Comparison of ENCODE assay signal across 28 cellular contexts in genomic region chr4:30821275-30821674, GRCh38.
"Had no signal": no experiment of that assay in that cellular context is flagged by ENCODE, and none has a peak within 500 bp of the region (broad histone marks: within the 10 kb centered on the region; RNA-seq: fewer than 3 reads in every experiment).

No MANE protein-coding gene starts in this region.

- FAIRE-seq: small intestine had no signal

- H3K9me3 ChIP-seq: body of pancreas, left lung, lower lobe of right lung, mucosa of descending colon, ovary, sigmoid colon, stomach, tibial artery, upper lobe of right lung had no signal

- H3K27ac ChIP-seq: body of pancreas, left lung, lower lobe of right lung, ovary, stomach, tibial artery, upper lobe of right lung had no signal

- DNase-seq: activated CD4-positive, alpha-beta memory T cell treated with anti-CD3 and anti-CD28 coated beads, Interleukin-2, amount 10 ng/mL, durations not matched to agents 7 days and 5 days; activated CD4-positive, alpha-beta T cell treated with anti-CD3 and anti-CD28 coated beads for 1 hour; activated CD4-positive, alpha-beta T cell treated with anti-CD3 and anti-CD28 coated beads, Interleukin-2, amount 10 ng/mL, durations not matched to agents 7 days and 5 days; activated CD8-positive, alpha-beta memory T cell treated with anti-CD3 and anti-CD28 coated beads, Interleukin-2, amount 50 U/mL, for 48 hours; activated gamma-delta T cell treated with Interleukin-2 at 50 U/mL for 16 hours; activated T-cell treated with anti-CD3 and anti-CD28 coated beads, Interleukin-2, amount 50 U/mL, for 4 hours; anterior cingulate cortex; body of pancreas; cortex of kidney; effector memory CD8-positive, alpha-beta T cell; head of caudate nucleus; hippocampal formation; left lung; lower lobe of right lung; mucosa of descending colon; ovary; sigmoid colon; small intestine; stimulated activated CD4-positive, alpha-beta T cell treated with anti-CD3 and anti-CD28 coated beads, Interleukin-1b, Interleukin-23, amount 100 ng/mL, for 48 hours; stimulated activated CD4-positive, alpha-beta T cell treated with anti-CD3 and anti-CD28 coated beads, Interleukin-4, amount 100 ng/mL, for 4 hours; stimulated activated CD8-positive, alpha-beta memory T cell treated with anti-CD3 and anti-CD28 coated beads, Interleukin-4, amount 100 ng/mL, for 48 hours; stomach; T-helper 2 cell; tibial artery; upper lobe of right lung had no signal

- H3K36me3 ChIP-seq: left lung, lower lobe of right lung, ovary, sigmoid colon, stomach, tibial artery, upper lobe of right lung had no signal

- H3K4me3 ChIP-seq: body of pancreas, left lung, lower lobe of right lung, mucosa of descending colon, ovary, stomach, tibial artery, upper lobe of right lung had no signal

- ATAC-seq: activated T-cell treated with anti-CD3 and anti-CD28 coated beads, Interleukin-2, amount 50 U/mL, for 4 hours; activated T-helper 17 cell treated with anti-CD3 and anti-CD28 coated beads, Interleukin-2, amount 50 U/mL, for 72 hours; body of pancreas; effector memory CD8-positive, alpha-beta T cell; esophagus mucosa; left lung; mucosa of descending colon; stimulated activated memory B cell treated with anti-CD40 and anti-IgM and Interleukin-4, amounts not matched to agents 10 μg/mL and 1 μg/mL and 100 μg/mL, for 72 hours; upper lobe of right lung had no signal

- H3K27me3 ChIP-seq: body of pancreas, left lung, ovary, sigmoid colon, stomach, tibial artery, upper lobe of right lung had no signal

- H3K4me1 ChIP-seq: body of pancreas, left lung, lower lobe of right lung, stomach, upper lobe of right lung had no signal
